In the genomic region with DNA sequence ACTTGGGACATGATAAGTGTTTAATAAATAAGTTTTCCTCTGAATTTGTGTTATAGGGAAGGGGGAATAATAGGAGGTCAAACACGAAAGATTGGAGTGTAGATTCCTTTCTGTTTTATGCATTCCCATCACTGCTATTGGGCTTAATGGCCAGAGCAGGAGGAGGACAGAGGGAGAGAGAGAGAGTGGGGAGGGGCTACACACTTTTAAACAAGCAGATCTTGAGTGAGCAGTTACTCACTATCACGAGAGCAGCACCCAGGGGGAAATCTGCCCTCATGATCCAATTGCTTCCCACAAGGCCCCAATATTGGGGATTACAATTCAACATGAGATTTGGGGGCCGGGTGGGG, we compare ENCODE assay signal across 35 cellular contexts.
"Had no signal": no experiment of that assay in that cellular context is flagged by ENCODE, and none has a peak within 500 bp of the region (broad histone marks: within the 10 kb centered on the region; RNA-seq: fewer than 3 reads in every experiment).

No MANE protein-coding gene starts in this region.

- H3K9me3 Mint-ChIP-seq: activated CD4-positive, alpha-beta T cell treated with anti-CD3 and anti-CD28 coated beads, Interleukin-2, amount 10 ng/mL, durations not matched to agents 24 days and 14 days; activated CD8-positive, alpha-beta T cell treated with anti-CD3 and anti-CD28 coated beads for 36 hours; activated naive CD4-positive, alpha-beta T cell treated with anti-CD3 and anti-CD28 coated beads, Interleukin-2, amount 50 U/mL, for 72 hours had no signal

- H3K4me3 Mint-ChIP-seq: activated CD4-positive, alpha-beta T cell treated with anti-CD3 and anti-CD28 coated beads, Interleukin-2, amount 10 ng/mL, durations not matched to agents 24 days and 14 days; activated CD8-positive, alpha-beta T cell treated with anti-CD3 and anti-CD28 coated beads for 36 hours; activated naive CD4-positive, alpha-beta T cell treated with anti-CD3 and anti-CD28 coated beads for 36 hours had no signal

- FAIRE-seq: astrocyte, RCC 7860 had no signal

- H3K27ac ChIP-seq: adrenal gland, body of pancreas, breast epithelium, PC-9, RWPE1, WERI-Rb-1 had no signal

- H2AFZ ChIP-seq: PC-9 had no signal

- H3K36me3 ChIP-seq: adrenal gland, breast epithelium, MG63, WERI-Rb-1 had no signal

- H3K36me3 Mint-ChIP-seq: activated naive CD4-positive, alpha-beta T cell treated with anti-CD3 and anti-CD28 coated beads, Interleukin-2, amount 50 U/mL, for 72 hours had no signal

- H3K27me3 Mint-ChIP-seq: activated CD4-positive, alpha-beta T cell treated with anti-CD3 and anti-CD28 coated beads, Interleukin-2, amount 10 ng/mL, durations not matched to agents 24 days and 14 days; activated CD8-positive, alpha-beta T cell treated with anti-CD3 and anti-CD28 coated beads for 36 hours had no signal

- H3K9me3 ChIP-seq: adrenal gland, body of pancreas, breast epithelium, MG63 had no signal

- H3K27me3 ChIP-seq: adrenal gland, body of pancreas, breast epithelium had no signal

- H3K4me3 ChIP-seq: adrenal gland, body of pancreas, breast epithelium, MG63, PC-9 had no signal

- ATAC-seq: activated CD8-positive, alpha-beta T cell treated with anti-CD3 and anti-CD28 coated beads for 36 hours; activated naive CD4-positive, alpha-beta T cell treated with anti-CD3 and anti-CD28 coated beads, Interleukin-2, amount 50 U/mL, for 72 hours; body of pancreas; Right ventricle myocardium inferior; SK-N-SH treated with all-trans-retinoic acid at 6 μM for 48 hours had no signal

- DNase-seq: activated CD4-positive, alpha-beta T cell treated with anti-CD3 and anti-CD28 coated beads, Interleukin-2, amount 10 ng/mL, durations not matched to agents 24 days and 14 days; activated CD4-positive, alpha-beta T cell treated with anti-CD3 and anti-CD28 coated beads, Interleukin-2, amount 50 U/mL, for 4 hours; activated CD8-positive, alpha-beta T cell treated with anti-CD3 and anti-CD28 coated beads for 36 hours; activated gamma-delta T cell treated with Interleukin-2 at 50 U/mL for 16 hours; activated naive CD4-positive, alpha-beta T cell treated with anti-CD3 and anti-CD28 coated beads for 36 hours; activated T-cell treated with anti-CD3 and anti-CD28 coated beads, Interleukin-2, amount 50 U/mL, for 1 hour; adrenal gland; body of pancreas; Kasumi-1; MG63; NCI-H1048; NCI-H1105 treated with DMSO at 0.1 percent for 48 hours; NCI-H1436; NCI-H1694 treated with DMSO at 0.1 percent for 48 hours; NCI-H2029 treated with DMSO at 0.1 percent for 48 hours; NCI-H2107; NCI-H2171; NCI-H510A; NCI-H526; NCI-H748 treated with DMSO at 0.1 percent for 48 hours; NK-92 treated with Interleukin-12 subunit alpha and Interleukin-12 subunit beta, amount 100 ng/mL, for 24 hours; PC-9; SIG-M5; SW 1271; T-helper 1 cell; T-helper 2 cell; T-helper 9 cell; WERI-Rb-1 had no signal

- H3K4me1 Mint-ChIP-seq: activated CD4-positive, alpha-beta T cell treated with anti-CD3 and anti-CD28 coated beads, Interleukin-2, amount 10 ng/mL, durations not matched to agents 24 days and 14 days had no signal

- H3K4me2 ChIP-seq: PC-9 had no signal

- H3K4me1 ChIP-seq: adrenal gland, body of pancreas, breast epithelium had no signal
